ENCODE assay signal across 9 cellular contexts in the genomic region with DNA sequence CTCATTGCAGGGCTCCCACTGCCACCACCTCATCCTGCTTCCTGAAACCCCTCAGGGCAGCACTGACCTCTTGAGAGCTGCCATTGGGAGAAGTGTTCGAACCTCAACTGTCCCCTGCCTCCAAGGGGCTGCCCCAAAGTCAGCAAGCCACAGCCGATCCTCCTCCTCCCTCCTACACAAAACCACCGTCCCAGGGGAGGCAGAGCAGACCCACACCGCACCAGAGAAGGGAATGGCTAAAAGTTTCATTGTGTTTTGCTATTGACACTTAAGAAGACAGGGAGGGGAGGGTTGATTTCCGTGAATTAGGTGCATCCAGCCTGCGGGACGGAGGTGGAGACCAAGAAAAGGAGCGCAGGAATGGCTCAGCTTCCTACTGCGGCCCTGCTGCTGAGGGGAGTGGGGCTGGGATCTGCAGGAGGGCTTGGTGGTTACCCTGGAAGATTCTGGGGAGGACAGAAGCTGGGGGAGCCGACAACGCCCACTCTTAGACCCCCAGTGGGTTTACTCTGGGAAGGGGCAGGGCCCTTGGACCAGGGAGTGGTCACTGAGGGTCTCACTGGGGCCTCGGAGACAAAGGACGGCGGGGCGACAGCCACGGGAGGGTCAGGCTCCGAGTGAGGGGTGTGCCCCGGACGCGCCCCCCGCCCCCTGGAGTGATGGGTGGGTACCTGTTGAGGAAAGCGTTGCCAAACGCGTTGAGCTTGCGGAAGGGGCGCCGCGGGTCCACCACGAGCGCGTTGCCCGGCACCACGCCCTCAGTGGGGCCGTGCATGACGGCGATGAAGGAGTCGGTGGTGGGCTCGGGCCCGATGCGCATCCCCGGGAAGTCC. TPM values are rescaled to one million over a fixed set of nuclear protein-coding genes. Genes with fewer than 3 reads are reported as not detected.
DNase-seq lines count a peak whose midpoint lies in the region; ATAC-seq and TF ChIP-seq lines count a peak whose summit lies in the region.
"Had no signal": no experiment of that assay in that cellular context is flagged by ENCODE, and none has a peak within 500 bp of the region (broad histone marks: within the 10 kb centered on the region; RNA-seq: fewer than 3 reads in every experiment).

No MANE protein-coding gene starts in this region.

- H3K4me2 ChIP-seq in Loucy (ENCODE audit: low read depth, low read length, poor library complexity, severe bottlenecking), result peak overlapping the region; percentile 93

- no peaks in the 10 kb centered on the region for H3K27me3 Mint-ChIP-seq in activated CD4-positive, alpha-beta T cell treated with anti-CD3 and anti-CD28 coated beads, Interleukin-2, amount 10 ng/mL, durations not matched to agents 24 days and 14 days
- H3K27me3 Mint-ChIP-seq in mesothelial cell of epicardium (ENCODE audit: low read depth), result no peaks in the 10 kb centered on the region

- H3K27ac ChIP-seq in vagina, result peak overlapping the region; percentile 84

- no peaks in the 10 kb centered on the region for H3K9me2 ChIP-seq in Loucy (replicated peaks; ENCODE audit: low read depth, low read length)

- H3K4me3 ChIP-seq in Loucy (ENCODE audit: low read length, poor library complexity, severe bottlenecking), result peak overlapping the region; percentile 87
- peak overlapping the region; percentile 98 to 99 for H3K4me3 ChIP-seq in cardiac fibroblast (replicated peaks in 1 of 2; ENCODE audit: low read depth in 2 of 2, low read length in 2 of 2)
- peak overlapping the region; percentile 83 to 86 for H3K4me3 ChIP-seq in vagina

- intact Hi-C loops in activated CD4-positive, alpha-beta T cell treated with anti-CD3 and anti-CD28 coated beads, Interleukin-2, amount 10 ng/mL, durations not matched to agents 24 days and 14 days (cut with micrococcal nuclease), result loop anchor here (1.0 to 2.0 kb wide), 6 partner anchors 11 to 47 kb away; a partner anchor contains a TSS
- intact Hi-C loops in vagina (cut with DNase I), result loop anchor here (2.0 kb wide), 1 partner anchor 21 kb away; no protein-coding TSS in a partner anchor

- H3K27me3 ChIP-seq in Loucy (ENCODE audit: insufficient read depth, low read length, poor library complexity, severe bottlenecking) (no peaks in the 10 kb centered on the region), vagina (no peaks in the 10 kb centered on the region)

- no peaks in the 10 kb centered on the region for H3K9me3 Mint-ChIP-seq in activated CD4-positive, alpha-beta T cell treated with anti-CD3 and anti-CD28 coated beads, Interleukin-2, amount 10 ng/mL, durations not matched to agents 24 days and 14 days
- H3K9me3 Mint-ChIP-seq in mesothelial cell of epicardium, result no peaks in the 10 kb centered on the region

- peak; percentile 78 for DNase-seq in activated CD4-positive, alpha-beta T cell treated with anti-CD3 and anti-CD28 coated beads, Interleukin-2, amount 10 ng/mL, durations not matched to agents 24 days and 14 days
- no peak for DNase-seq in activated CD4-positive, alpha-beta T cell treated with anti-CD3 and anti-CD28 coated beads, Interleukin-2, amount 50 U/mL, for 1 hour
- DNase-seq in cardiac fibroblast (ENCODE audit: low read depth in 2 of 2), result peak in 1 of 2 donors; percentile 33
- no peak for DNase-seq in mesothelial cell of epicardium (ENCODE audit: low spot score in 2 of 2, unreplicated experiment in 2 of 2)
- no peak for DNase-seq in vagina (ENCODE audit: extremely low spot score in 2 of 2)
- no peak for DNase-seq in activated gamma-delta T cell (lab: John Stamatoyannopoulos, UW)

- peaks cover 58% of the 10 kb centered on the region for H3K79me2 ChIP-seq in Loucy (ENCODE audit: insufficient read depth, low read length)

- H3K4me1 Mint-ChIP-seq in activated CD4-positive, alpha-beta T cell treated with anti-CD3 and anti-CD28 coated beads, Interleukin-2, amount 10 ng/mL, durations not matched to agents 24 days and 14 days, result peaks cover 66% of the 10 kb centered on the region
- H3K4me1 Mint-ChIP-seq in mesothelial cell of epicardium, result peaks cover 59% of the 10 kb centered on the region

- peaks cover 42% of the 10 kb centered on the region for H3K36me3 Mint-ChIP-seq in activated CD4-positive, alpha-beta T cell treated with anti-CD3 and anti-CD28 coated beads, Interleukin-2, amount 10 ng/mL, durations not matched to agents 24 days and 14 days (ENCODE audit: low read depth)
- H3K36me3 Mint-ChIP-seq in mesothelial cell of epicardium, result peaks cover 6% of the 10 kb centered on the region

- peaks cover 20% of the 10 kb centered on the region for H4K20me1 ChIP-seq in Loucy (ENCODE audit: insufficient read depth, low read length, poor library complexity, severe bottlenecking)

- H3K36me3 ChIP-seq in Loucy (ENCODE audit: insufficient read depth, low read length) (peaks cover 3% of the 10 kb centered on the region; the same call in 1 of the 2 replicates), vagina (peaks cover 0 to 14% of the 10 kb centered on the region in 2 donors)

- H3K9ac ChIP-seq in Loucy (ENCODE audit: low read depth, low read length, poor library complexity, severe bottlenecking), result peak overlapping the region; percentile 84

- TF ChIP-seq CTCF in Loucy (conservative IDR thresholded peaks at IDR 0.05; ENCODE audit: low read length) (no peak), cardiac fibroblast (IDR thresholded peaks at IDR 0.05; ENCODE audit: low read depth, low read length) (no peak), mesothelial cell of epicardium (IDR thresholded peaks at IDR 0.05; ENCODE audit: unreplicated experiment) (no peak), vagina (IDR thresholded peaks at IDR 0.05) (no peak)

- peak overlapping the region; percentile 86 for H3K27ac Mint-ChIP-seq in activated CD4-positive, alpha-beta T cell treated with anti-CD3 and anti-CD28 coated beads, Interleukin-2, amount 10 ng/mL, durations not matched to agents 24 days and 14 days
- peak overlapping the region; percentile 99 for H3K27ac Mint-ChIP-seq in mesothelial cell of epicardium

- peak overlapping the region; percentile 100 for H3K4me3 Mint-ChIP-seq in activated CD4-positive, alpha-beta T cell treated with anti-CD3 and anti-CD28 coated beads, Interleukin-2, amount 10 ng/mL, durations not matched to agents 24 days and 14 days
- H3K4me3 Mint-ChIP-seq in mesothelial cell of epicardium, result peak overlapping the region; percentile 96

- H3F3A ChIP-seq in Loucy (ENCODE audit: low read depth), result 0 out of 2 replicates have a peak, but pooled peaks cover 3% of the 10 kb centered on the region

- H3K4me1 ChIP-seq in Loucy (ENCODE audit: insufficient read depth, low read length, poor library complexity, severe bottlenecking) (peaks cover 53% of the 10 kb centered on the region), vagina (peaks cover 66% of the 10 kb centered on the region)

- H3K9me3 ChIP-seq in Loucy (ENCODE audit: insufficient read depth, low read depth, low read length), result no peaks in the 10 kb centered on the region
- no peaks in the 10 kb centered on the region for H3K9me3 ChIP-seq in vagina

- TF ChIP-seq POLR2A in vagina (IDR thresholded peaks at IDR 0.05), result no peak

- H2AFZ ChIP-seq in Loucy (ENCODE audit: low read length), result peak overlapping the region; percentile 80

- no peak for ATAC-seq in HG02588 (IDR thresholded peaks at IDR 0.05; ENCODE audit: unreplicated experiment)

RNA-seq across cellular contexts. Expression of a gene that starts 0.8 kb away (rescaled TPM):
- 93.0 and 101 TPM in 2 replicates for total RNA-seq in activated CD4-positive, alpha-beta T cell treated with anti-CD3 and anti-CD28 coated beads, Interleukin-2, amount 10 ng/mL, durations not matched to agents 24 days and 14 days
- 84.9 to 94.5 TPM (median 86.8 TPM) in 3 replicates for total RNA-seq in mesothelial cell of epicardium
- 61.6 TPM for total RNA-seq in vagina

RNA-seq across cellular contexts. Expression of a gene that starts 33.2 kb away (rescaled TPM):
- total RNA-seq in activated CD4-positive, alpha-beta T cell treated with anti-CD3 and anti-CD28 coated beads, Interleukin-2, amount 10 ng/mL, durations not matched to agents 24 days and 14 days, result 0.05 TPM in 2 replicates
- total RNA-seq in mesothelial cell of epicardium (24.6 to 30.1 TPM (median 25.0 TPM) in 3 replicates), vagina (13.0 TPM)

RNA-seq across cellular contexts. Expression of a gene that starts 39.4 kb away (rescaled TPM):
- 22.5 and 23.1 TPM in 2 replicates for total RNA-seq in activated CD4-positive, alpha-beta T cell treated with anti-CD3 and anti-CD28 coated beads, Interleukin-2, amount 10 ng/mL, durations not matched to agents 24 days and 14 days
- total RNA-seq in mesothelial cell of epicardium (29.8 to 32.9 TPM (median 31.7 TPM) in 3 replicates), vagina (27.0 TPM)

RNA-seq across cellular contexts. Expression of a gene that starts 46.9 kb away (rescaled TPM):
- total RNA-seq in activated CD4-positive, alpha-beta T cell treated with anti-CD3 and anti-CD28 coated beads, Interleukin-2, amount 10 ng/mL, durations not matched to agents 24 days and 14 days, result 11.4 and 16.7 TPM in 2 replicates
- 12.3 to 14.4 TPM (median 13.5 TPM) in 3 replicates for total RNA-seq in mesothelial cell of epicardium
- 16.9 TPM for total RNA-seq in vagina

RNA-seq across cellular contexts. Expression of a gene that starts 58.1 kb away (rescaled TPM):
- not detected in 2 replicates for total RNA-seq in activated CD4-positive, alpha-beta T cell treated with anti-CD3 and anti-CD28 coated beads, Interleukin-2, amount 10 ng/mL, durations not matched to agents 24 days and 14 days
- total RNA-seq in mesothelial cell of epicardium (not detected in 3 replicates), vagina (not detected)
- total RNA-seq: glomerular endothelial cell had no signal

Comparison
In these comparisons a context has a peak if more than half of its experiments do, and no peak if none do; other contexts are left out.
1. RNA of a gene that starts 33.2 kb away (total RNA-seq): 24.6 to 30.1 TPM in mesothelial cell of epicardium and 13.0 TPM in vagina (single experiment); 0.05 TPM in activated CD4-positive, alpha-beta T cell treated with anti-CD3 and anti-CD28 coated beads, Interleukin-2, amount 10 ng/mL, durations not matched to agents 24 days and 14 days; every median in the first group is over 10 times any median in the second.
2. Peak in every context shown above with its lines, with median percentiles within 50 percentile points of each other: H3K4me3 ChIP-seq.